8 cellular contexts compared by ENCODE assay signal in genomic region chr6:26457796-26458688, GRCh38. TPM values are rescaled to one million over a fixed set of nuclear protein-coding genes. Genes with fewer than 3 reads are reported as not detected.
A peak's percentile ranks its signal among the peaks of the same experiment; 100 is the strongest.
DNase-seq lines count a peak whose midpoint lies in the region; ATAC-seq, FAIRE-seq and TF ChIP-seq lines count a peak whose summit lies in the region.

BTN2A1 (plus strand) TSS chr6:26457955; CDS start chr6:26458637, 682 bp downstream.

- intact Hi-C loops in K562 (cut with micrococcal nuclease), result no loop called here

- peak within 1 kb of the TSS; percentile 93 for H3K4me3 ChIP-seq in K562

- H3K36me3 ChIP-seq in K562 (ENCODE audit: control insufficient read depth, insufficient read depth, low read length), result peaks cover 35% of the 10 kb centered on the region

- 0 out of 6 replicates have a peak, but pooled peaks of 2 of the 3 experiments have one; percentile 8 to 18 for TF ChIP-seq CTCF in K562 (IDR thresholded peaks at IDR 0.05 in 2 of 3, conservative IDR thresholded peaks at IDR 0.05 in 1 of 3; ENCODE audit: insufficient read depth in 2 of 3, low read depth in 1 of 3, low read length in 3 of 3)

- ATAC-seq in HG03025 (IDR thresholded peaks at IDR 0.05; ENCODE audit: low FRiP score, unreplicated experiment) (peak; percentile 97), K562 (peak; percentile 99)

- H4K20me1 ChIP-seq in K562 (replicated peaks; ENCODE audit: control insufficient read depth, insufficient read depth, low read length), result no peaks in the 10 kb centered on the region

- TF ChIP-seq RAD21 in K562 (CRISPR knock-in tag; conservative IDR thresholded peaks at IDR 0.05 in 1 of 2, IDR thresholded peaks at IDR 0.05 in 1 of 2), result no peak

- TF ChIP-seq EP300 in K562 (IDR thresholded peaks at IDR 0.05; ENCODE audit: low read length), result no peak

- peak within 1 kb of the TSS; percentile 90 to 97 for H3K9ac ChIP-seq in K562 (ENCODE audit: insufficient read depth in 1 of 2, low read depth in 2 of 2, low read length in 2 of 2)

- FAIRE-seq in K562 (lab: Jason Lieb, UNC), result peak; percentile 99

- BruUV-seq in K562 (replicated peaks; lab: Mats Ljungman, UMichigan), result TSS peak; percentile 66

- H3K9me1 ChIP-seq in K562 (ENCODE audit: control insufficient read depth, insufficient read depth, low read length), result no peaks in the 10 kb centered on the region

- peaks cover 23% of the 10 kb centered on the region for H3K79me2 ChIP-seq in K562 (ENCODE audit: control insufficient read depth, insufficient read depth, low read length)

- peak; percentile 80 for TF ChIP-seq POLR2A in K562 (conservative IDR thresholded peaks at IDR 0.05)

- in situ Hi-C loops in K562 (cut with MboI), result no loop called here

- peak; percentile 50 for DNase-seq in NK-92 treated with Interleukin-12 subunit alpha and Interleukin-12 subunit beta, amount 100 ng/mL, for 24 hours (lab: John Stamatoyannopoulos, UW)
- DNase-seq in NK-92 (lab: John Stamatoyannopoulos, UW; ENCODE audit: unreplicated experiment) (no peak), NCI-H2029 treated with DMSO at 0.1 percent for 48 hours (lab: John Stamatoyannopoulos, UW) (peak; percentile 89), T-helper 9 cell (peak; percentile 51), K562 (ENCODE audit: extremely low read depth in 1 of 4, low spot score in 3 of 4) (peak; percentile 94 to 96 (median 96)), hypothalamus (lab: John Stamatoyannopoulos, UW) (peak in 50 of 51 donors; percentile 7 to 93 (median 68)), renal cortical epithelial cell (ENCODE audit: low read depth) (peak; percentile 95)

- peak within 1 kb of the TSS; percentile 98 for H2AFZ ChIP-seq in K562 (ENCODE audit: low read depth, low read length)

- H3K27me3 ChIP-seq in K562 (ENCODE audit: control insufficient read depth in 2 of 2, insufficient read depth in 2 of 2, low read length in 2 of 2), result no peaks in the 10 kb centered on the region

- CTCF ChIA-PET in K562 (lab: Yijun Ruan, JAX; ENCODE audit: low intra/inter-chr PET ratio), result no interaction called here

- H3K4me1 ChIP-seq in K562 (replicated peaks in 1 of 2; ENCODE audit: control insufficient read depth in 2 of 2, insufficient read depth in 2 of 2, low read length in 2 of 2), result peaks cover 6 to 14% of the 10 kb centered on the region in 2 experiments; a peak in 3 of 5 replicates

- peak within 1 kb of the TSS; percentile 97 for H3K4me2 ChIP-seq in K562 (ENCODE audit: insufficient read depth, low read length)

- POLR2A ChIA-PET in K562 (lab: Yijun Ruan, JAX), result interaction anchor here (0.7 kb wide), 1 partner anchor 154 kb away, joined by 4 read pairs; no protein-coding TSS in a partner anchor

- no peaks in the 10 kb centered on the region for H3K9me3 ChIP-seq in K562 (replicated peaks; ENCODE audit: control insufficient read depth, insufficient read depth, low read depth, low read length)

- WGBS in K562 (ENCODE audit: insufficient coverage, low coverage, missing lambda C conversion rate), result 0% methylated on average over 30 of the region's 31 CpGs

- peak within 1 kb of the TSS; percentile 87 for H3K27ac ChIP-seq in K562 (ENCODE audit: extremely low read depth, low read depth, low read length)

TF ChIP-seq in K562, 482 proteins besides CTCF, POLR2A, EP300 and RAD21 (continues in another document):
- peak; percentile 58; the same call in 1 of the 2 replicates for TF ChIP-seq POLR2AphosphoS5 (IDR thresholded peaks at IDR 0.05; ENCODE audit: control insufficient read depth, insufficient read depth, low read depth, low read length)
- peak; percentile 66; the same call in 1 of the 2 replicates for TF ChIP-seq PML (IDR thresholded peaks at IDR 0.05; ENCODE audit: low read length)
- TF ChIP-seq HDAC1 (IDR thresholded peaks at IDR 0.05), result peak in 1 of 2 experiments; percentile 80; a peak in 2 of 4 replicates
- no peak for TF ChIP-seq MAX (CRISPR knock-in tag; IDR thresholded peaks at IDR 0.05)
- TF ChIP-seq HES1 (IDR thresholded peaks at IDR 0.05; ENCODE audit: low read depth), result peak; percentile 24; the same call in 1 of the 2 replicates

RNA-seq across cellular contexts. Expression of gene BTN2A1, which starts in this region (rescaled TPM):
- total RNA-seq in K562 (2011; cell fraction: chromatin; rRNA removed; ENCODE audit: low replicate concordance), result 41.4 and 45.8 TPM in 2 replicates
- total RNA-seq in K562 (2011; cell fraction: nucleolus; rRNA removed), result 30.1 and 32.4 TPM in 2 replicates
- 28.4 and 29.5 TPM in 2 replicates for total RNA-seq in K562 (2011; cell fraction: nucleoplasm; rRNA removed)
- total RNA-seq in K562 (2014; rRNA removed) (6.7 and 6.8 TPM in 2 replicates), K562 (2014; rRNA removed; fragmentation: Illumina TruSeq; extraction: Trizol) (17.2 and 17.6 TPM in 2 replicates), K562 (2015; rRNA removed; fragmentation: Illumina TruSeq; extraction: Trizol) (15.9 and 16.2 TPM in 2 replicates), K562 (2021) (13.0 and 13.5 TPM in 2 replicates), renal cortical epithelial cell (8.2 and 13.5 TPM in 2 replicates)
- polyA plus RNA-seq in K562 (2011; rRNA removed) (18.9 and 23.2 TPM in 2 replicates), K562 (2014; fragmentation: Illumina TruSeq; extraction: Trizol) (19.4 and 22.1 TPM in 2 replicates), K562 (2014; fragmentation: Nextera tagmentation; extraction: Ambion mirVana) (10 to 100 TPM in 1 of 2 experiments, 1 to 10 TPM in 1; 7.0 to 16.4 TPM), K562 (2014; rRNA removed) (18.0 and 21.7 TPM in 2 replicates)
- polyA plus RNA-seq in K562 (2011; cell fraction: cytosol; rRNA removed), result 13.3 and 16.1 TPM in 2 replicates
- polyA plus RNA-seq in K562 (2011; cell fraction: nucleus; rRNA removed), result 33.9 and 39.5 TPM in 2 replicates
- 12.6 and 22.3 TPM in 2 replicates for polyA plus RNA-seq in K562 (2012)
- 22.7 and 32.0 TPM in 2 replicates for polyA minus RNA-seq in K562 (2011; rRNA and poly(A)+ RNA removed)
- polyA minus RNA-seq in K562 (2011; cell fraction: cytosol; rRNA and poly(A)+ RNA removed), result 6.4 and 8.2 TPM in 2 replicates
- 11.0 and 19.7 TPM in 2 replicates for polyA minus RNA-seq in K562 (2011; cell fraction: nucleus; rRNA and poly(A)+ RNA removed)
